ENCODE assay signal across 8 cellular contexts in the genomic region with DNA sequence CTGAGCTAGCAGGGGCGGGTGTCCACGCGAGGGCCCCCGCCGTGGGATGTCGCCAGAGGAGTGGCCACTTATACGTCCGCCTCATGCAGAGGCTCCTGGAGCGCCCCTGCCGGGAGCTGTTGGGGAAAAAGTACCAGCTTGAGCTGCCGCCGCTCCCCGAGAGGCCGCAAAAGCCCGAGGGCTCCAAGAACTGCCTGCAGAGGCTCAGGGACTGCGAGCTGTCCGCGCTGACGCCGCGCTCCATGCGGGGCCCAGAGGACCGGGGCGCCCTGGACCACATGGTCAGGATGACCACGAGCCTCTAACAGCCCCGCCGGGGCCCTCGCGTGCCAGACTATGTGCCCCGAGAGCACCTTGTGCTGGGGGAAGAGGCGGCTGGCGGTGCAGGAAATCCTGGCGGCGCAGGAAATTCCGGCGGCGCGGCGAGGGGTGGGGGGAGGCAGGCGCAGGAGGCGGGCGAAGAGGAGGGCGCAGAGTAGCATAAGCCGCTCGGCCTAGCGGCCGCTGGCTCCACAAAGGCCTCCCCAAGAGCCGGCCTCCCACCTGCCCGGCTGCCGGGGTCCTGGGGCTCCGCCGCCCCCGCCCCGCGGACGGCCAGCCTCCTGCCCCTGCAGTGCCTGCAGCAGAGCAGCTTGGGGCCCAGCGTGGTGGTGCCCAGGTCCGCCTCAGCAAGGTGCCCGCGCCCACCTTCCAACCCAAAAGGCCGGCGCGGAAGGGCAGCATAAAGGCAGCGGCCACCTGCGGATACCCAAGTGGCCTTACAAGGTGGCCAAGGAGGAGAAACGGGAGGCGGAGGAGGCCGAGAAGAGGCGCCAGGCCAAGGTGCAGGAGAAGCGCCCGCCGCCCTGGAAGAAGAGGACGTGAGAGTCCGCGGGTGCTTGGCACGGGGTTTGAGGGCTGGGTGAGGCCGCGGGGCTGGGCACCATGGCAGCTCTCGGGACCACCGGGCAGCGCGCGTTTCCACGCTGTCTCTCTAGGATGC. TPM values are rescaled to one million over a fixed set of nuclear protein-coding genes. Genes with fewer than 3 reads are reported as not detected.
DNase-seq lines count a peak whose midpoint lies in the region; ATAC-seq, FAIRE-seq and TF ChIP-seq lines count a peak whose summit lies in the region.

No MANE protein-coding gene starts in this region.

- peaks cover 36% of the 10 kb centered on the region for H3K36me3 Mint-ChIP-seq in activated naive CD8-positive, alpha-beta T cell treated with anti-CD3 and anti-CD28 coated beads, Interleukin-2, amount 10 ng/mL, durations not matched to agents 7 days and 5 days
- no peaks in the 10 kb centered on the region for H3K36me3 Mint-ChIP-seq in mesothelial cell of epicardium

- H3K4me3 ChIP-seq in A549 (peak overlapping the region; percentile 59), RWPE2 (ENCODE audit: severe bottlenecking) (peak overlapping the region; percentile 51), heart right ventricle (peak overlapping the region; percentile 67 to 94 (median 78)), skin epidermis (peak overlapping the region; percentile 57 to 92 (median 75))

- H3K36me3 ChIP-seq in RWPE2 (ENCODE audit: low read depth) (peaks cover 5% of the 10 kb centered on the region; the same call in 1 of the 2 replicates), heart right ventricle (peaks cover 0 to 22% (median 5%) of the 10 kb centered on the region in 9 donors)

- CTCF ChIA-PET in A549 (lab: Yijun Ruan, JAX), result no interaction called here

- H3K9me3 ChIP-seq in A549 (0 out of 3 replicates have a peak, but pooled peaks cover 3% of the 10 kb centered on the region), RWPE2 (ENCODE audit: severe bottlenecking) (no peaks in the 10 kb centered on the region), heart right ventricle (peaks cover 0 to 7% (median 0%) of the 10 kb centered on the region in 11 donors)

- H3K4me3 Mint-ChIP-seq in activated naive CD8-positive, alpha-beta T cell treated with anti-CD3 and anti-CD28 coated beads, Interleukin-2, amount 10 ng/mL, durations not matched to agents 7 days and 5 days, result peak overlapping the region; percentile 95
- no peak overlapping the region for H3K4me3 Mint-ChIP-seq in mesothelial cell of epicardium

- TF ChIP-seq RAD21 in A549 (conservative IDR thresholded peaks at IDR 0.05 in 1 of 2, IDR thresholded peaks at IDR 0.05 in 1 of 2), result no peak

- TF ChIP-seq EP300 in A549 (IDR thresholded peaks at IDR 0.05), result no peak

- WGBS in A549 (ENCODE audit: missing lambda C conversion rate), result 39% methylated on average over 34 of the region's 84 CpGs
- WGBS in heart right ventricle, 2 donors, result 3 to 4% methylated on average over 82 to 84 of the region's 84 CpGs

- ATAC-seq in A549, result peak; percentile 92 to 95
- peak; percentile 75 for ATAC-seq in GM18867 (IDR thresholded peaks at IDR 0.05; ENCODE audit: unreplicated experiment)
- ATAC-seq in HG03175 (IDR thresholded peaks at IDR 0.05; ENCODE audit: unreplicated experiment), result peak; percentile 63
- ATAC-seq in RWPE2 (ENCODE audit: low read depth), result peak; percentile 91
- peak; percentile 93 for ATAC-seq in activated naive CD8-positive, alpha-beta T cell treated with anti-CD3 and anti-CD28 coated beads, Interleukin-2, amount 10 ng/mL, durations not matched to agents 7 days and 5 days (ENCODE audit: low read depth)
- ATAC-seq in heart right ventricle, result peak; percentile 92 to 97 (median 95)

- peak overlapping the region; percentile 95 for H3K4me2 ChIP-seq in A549

- H3K27me3 ChIP-seq in RWPE2 (ENCODE audit: insufficient read depth, poor library complexity, severe bottlenecking) (no peaks in the 10 kb centered on the region), heart right ventricle (peaks cover 0 to 10% (median 0%) of the 10 kb centered on the region in 7 donors)

- intact Hi-C loops in heart right ventricle (cut with DNase I), result no loop called here

- DNase-seq in A549 (ENCODE audit: low read depth in 1 of 2, low spot score in 1 of 2) (peak; percentile 6 to 61), RWPE2 (ENCODE audit: low spot score) (no peak), heart right ventricle (peak; percentile 68 to 81), mesothelial cell of epicardium (ENCODE audit: low spot score in 2 of 2, unreplicated experiment in 2 of 2) (no peak)
- peak; percentile 78 for DNase-seq in activated naive CD8-positive, alpha-beta T cell treated with anti-CD3 and anti-CD28 coated beads, Interleukin-2, amount 10 ng/mL, durations not matched to agents 7 days and 5 days

- no peak for TF ChIP-seq CTCF in A549 (IDR thresholded peaks at IDR 0.05)
- TF ChIP-seq CTCF in RWPE2 (IDR thresholded peaks at IDR 0.05; ENCODE audit: poor library complexity, severe bottlenecking), result peak; percentile 10
- peak in 7 of 9 donors; percentile 24 to 59 (median 43) for TF ChIP-seq CTCF in heart right ventricle (IDR thresholded peaks at IDR 0.05)
- TF ChIP-seq CTCF in mesothelial cell of epicardium (IDR thresholded peaks at IDR 0.05; ENCODE audit: unreplicated experiment), result no peak

- H3K4me1 Mint-ChIP-seq in activated naive CD8-positive, alpha-beta T cell treated with anti-CD3 and anti-CD28 coated beads, Interleukin-2, amount 10 ng/mL, durations not matched to agents 7 days and 5 days, result peaks cover 10% of the 10 kb centered on the region
- H3K4me1 Mint-ChIP-seq in mesothelial cell of epicardium, result no peaks in the 10 kb centered on the region

- H3K27ac ChIP-seq in A549 (peak overlapping the region; percentile 72 to 85), RWPE2 (ENCODE audit: poor library complexity, severe bottlenecking) (peak overlapping the region; percentile 18), heart right ventricle (peak overlapping the region; percentile 50 to 94 (median 86)), skin epidermis (peak overlapping the region in 20 of 21 experiments; percentile 44 to 88 (median 80))

- no peaks in the 10 kb centered on the region for H3K9me3 Mint-ChIP-seq in activated naive CD8-positive, alpha-beta T cell treated with anti-CD3 and anti-CD28 coated beads, Interleukin-2, amount 10 ng/mL, durations not matched to agents 7 days and 5 days
- H3K9me3 Mint-ChIP-seq in mesothelial cell of epicardium, result no peaks in the 10 kb centered on the region

- H3K27me3 Mint-ChIP-seq in activated naive CD8-positive, alpha-beta T cell treated with anti-CD3 and anti-CD28 coated beads, Interleukin-2, amount 10 ng/mL, durations not matched to agents 7 days and 5 days, result peaks cover 10% of the 10 kb centered on the region
- peaks cover 5% of the 10 kb centered on the region for H3K27me3 Mint-ChIP-seq in mesothelial cell of epicardium (ENCODE audit: low read depth)

- no peak for TF ChIP-seq POLR2A in A549 (IDR thresholded peaks at IDR 0.05; ENCODE audit: low read length)

- POLR2A ChIA-PET in A549 (lab: Yijun Ruan, JAX), result interaction anchor here (0.5 to 0.8 kb wide), 2 partner anchors 12 to 124 kb away, joined by 3 read pairs; partner anchors contain the start of gene FAHD2A
- POLR2A ChIA-PET in activated naive CD8-positive, alpha-beta T cell treated with anti-CD3 and anti-CD28 coated beads, Interleukin-2, amount 10 ng/mL, durations not matched to agents 7 days and 5 days (lab: Charles Lee), result no interaction called here

- no peak for FAIRE-seq in A549 (lab: Jason Lieb, UNC)

- peak overlapping the region; percentile 91 for H3K27ac Mint-ChIP-seq in activated naive CD8-positive, alpha-beta T cell treated with anti-CD3 and anti-CD28 coated beads, Interleukin-2, amount 10 ng/mL, durations not matched to agents 7 days and 5 days
- no peak overlapping the region for H3K27ac Mint-ChIP-seq in mesothelial cell of epicardium

- no peaks in the 10 kb centered on the region for H3K4me1 ChIP-seq in A549
- H3K4me1 ChIP-seq in RWPE2 (ENCODE audit: insufficient read depth, poor library complexity, severe bottlenecking), result peaks cover 5% of the 10 kb centered on the region
- peaks cover 0 to 32% (median 20%) of the 10 kb centered on the region in 9 donors for H3K4me1 ChIP-seq in heart right ventricle

TF ChIP-seq in A549, 52 proteins besides CTCF, POLR2A, EP300 and RAD21:
- TF ChIP-seq, protein P1, sequence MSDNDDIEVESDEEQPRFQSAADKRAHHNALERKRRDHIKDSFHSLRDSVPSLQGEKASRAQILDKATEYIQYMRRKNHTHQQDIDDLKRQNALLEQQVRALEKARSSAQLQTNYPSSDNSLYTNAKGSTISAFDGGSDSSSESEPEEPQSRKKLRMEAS (IDR thresholded peaks at IDR 0.05), result peak; percentile 88
- no peak for TF ChIP-seq RNF2 (IDR thresholded peaks at IDR 0.05; ENCODE audit: borderline replicate concordance, low read depth)
- no peak for TF ChIP-seq USF2 (IDR thresholded peaks at IDR 0.05)
- no peak for TF ChIP-seq HOXA7 (CRISPR knock-in tag; IDR thresholded peaks at IDR 0.05)
- no peak for TF ChIP-seq FOSL2 (IDR thresholded peaks at IDR 0.05)
- TF ChIP-seq FOSL2 (CRISPR knock-in tag; IDR thresholded peaks at IDR 0.05), result no peak
- no peak for TF ChIP-seq CBX2 (IDR thresholded peaks at IDR 0.05; ENCODE audit: borderline replicate concordance, low read depth)
- peak; percentile 83; the same call in 1 of the 2 replicates for TF ChIP-seq E2F6 (IDR thresholded peaks at IDR 0.05; ENCODE audit: borderline replicate concordance, low read depth)
- TF ChIP-seq TP53 (CRISPR knock-in tag; IDR thresholded peaks at IDR 0.05), result no peak

RNA-seq across cellular contexts. Expression of gene TRIM43B, which starts 42.1 kb away (rescaled TPM):
- polyA plus RNA-seq in A549 (2011; rRNA removed) (0.05 and 0.12 TPM in 2 replicates), A549 (2017; fragmentation: RNase III; extraction: RNeasy Plus Mini Kit Qiagen cat#74134 plus additional on column Dnase treatment) (not detected in 3 replicates), heart right ventricle (not detected)
- not detected in 2 replicates for polyA plus RNA-seq in A549 (2012; cell fraction: cytosol; rRNA removed)
- polyA plus RNA-seq in A549 (2012; cell fraction: nucleus; rRNA removed), result not detected in 2 replicates
- not detected in 2 replicates for polyA minus RNA-seq in A549 (2011; rRNA and poly(A)+ RNA removed)
- total RNA-seq in activated naive CD8-positive, alpha-beta T cell treated with anti-CD3 and anti-CD28 coated beads, Interleukin-2, amount 10 ng/mL, durations not matched to agents 7 days and 5 days, result not detected
- total RNA-seq in heart right ventricle (not detected), mesothelial cell of epicardium (not detected in 3 replicates)

Comparison
In these comparisons a context has a peak if more than half of its experiments do, and no peak if none do; other contexts are left out.
1. DNase-seq: peak in A549 (2 of 2), activated naive CD8-positive, alpha-beta T cell treated with anti-CD3 and anti-CD28 coated beads, Interleukin-2, amount 10 ng/mL, durations not matched to agents 7 days and 5 days (single experiment) and heart right ventricle (2 of 2); none in RWPE2 (single experiment) and mesothelial cell of epicardium (0 of 2).
2. H3K27ac ChIP-seq: peak in every context shown above with its lines; median percentile 86 in heart right ventricle; 80 in skin epidermis; 78 in A549; 18 in RWPE2.
3. CTCF ChIP-seq: peak in RWPE2 (single experiment) and heart right ventricle (7 of 9); none in A549 (single experiment) and mesothelial cell of epicardium (single experiment).
4. Peak in every context shown above with its lines, with median percentiles within 50 percentile points of each other: ATAC-seq and H3K4me3 ChIP-seq.